8 cellular contexts compared by ENCODE assay signal in genomic region chr9:18255158-18255629, GRCh38.
DNase-seq lines count a peak whose midpoint lies in the region; ATAC-seq, FAIRE-seq and TF ChIP-seq lines count a peak whose summit lies in the region.

No MANE protein-coding gene starts in this region.

- TF ChIP-seq CTCF in foreskin fibroblast (IDR thresholded peaks at IDR 0.05; ENCODE audit: low read depth, low read length) (peak; percentile 73), testis (IDR thresholded peaks at IDR 0.05) (peak; percentile 85 to 99 (median 94))

- H3K4me1 ChIP-seq in testis = peaks cover 4% of the 10 kb centered on the region

- 1% methylated on average over 9 of the region's 9 CpGs for WGBS in testis, 2 donors

- H3K27ac ChIP-seq in testis = no peak overlapping the region

- H3K27me3 Mint-ChIP-seq in activated T-helper 1 cell treated with anti-CD3 and anti-CD28 coated beads, Interleukin-12 subunit alpha, Interleukin-12 subunit beta, Interleukin-2, Interleukin-4 antibody, amounts not matched to agents 30 ng/mL and 10 ng/mL and 1 ng/mL, durations not matched to agents 14 hours and 24 hours and 36 hours (ENCODE audit: insufficient read depth) = peaks cover 9% of the 10 kb centered on the region

- FAIRE-seq in RCC 7860 (lab: Jason Lieb, UNC) = peak; percentile 60

- no peak for TF ChIP-seq POLR2A in testis (IDR thresholded peaks at IDR 0.05)

- in situ Hi-C loops in KBM-7 (cut with MboI; ENCODE audit: low pct_unique_long_range_greater_than_20kb, low sequenced_read_pairs) = no loop called here

- intact Hi-C loops in activated T-helper 1 cell treated with anti-CD3 and anti-CD28 coated beads, Interleukin-12 subunit alpha, Interleukin-12 subunit beta, Interleukin-2, Interleukin-4 antibody, amounts not matched to agents 30 ng/mL and 10 ng/mL and 1 ng/mL, durations not matched to agents 14 hours and 24 hours and 36 hours (cut with micrococcal nuclease) = loop anchor here (1.0 to 10.0 kb wide), 4 partner anchors 187 to 1202 kb away; no protein-coding TSS in a partner anchor
- intact Hi-C loops in testis (cut with DNase I; ENCODE audit: low total_unique reads) = no loop called here

- no peaks in the 10 kb centered on the region for H3K36me3 ChIP-seq in testis (ENCODE audit: low read depth, missing control alignments)

- no peak overlapping the region for H3K4me3 Mint-ChIP-seq in activated T-helper 1 cell treated with anti-CD3 and anti-CD28 coated beads, Interleukin-12 subunit alpha, Interleukin-12 subunit beta, Interleukin-2, Interleukin-4 antibody, amounts not matched to agents 30 ng/mL and 10 ng/mL and 1 ng/mL, durations not matched to agents 14 hours and 24 hours and 36 hours

- no peaks in the 10 kb centered on the region for H3K36me3 Mint-ChIP-seq in activated T-helper 1 cell treated with anti-CD3 and anti-CD28 coated beads, Interleukin-12 subunit alpha, Interleukin-12 subunit beta, Interleukin-2, Interleukin-4 antibody, amounts not matched to agents 30 ng/mL and 10 ng/mL and 1 ng/mL, durations not matched to agents 14 hours and 24 hours and 36 hours (ENCODE audit: low read depth)

- peak; percentile 84 for DNase-seq in EH (ENCODE audit: low read depth)
- peak; percentile 63 for DNase-seq in KBM-7
- DNase-seq in RCC 7860 (ENCODE audit: low spot score) = peak; percentile 55
- peak; percentile 48 for DNase-seq in activated T-helper 1 cell treated with anti-CD3 and anti-CD28 coated beads, Interleukin-12 subunit alpha, Interleukin-12 subunit beta, Interleukin-2, Interleukin-4 antibody, amounts not matched to agents 30 ng/mL and 10 ng/mL and 1 ng/mL, durations not matched to agents 14 hours and 24 hours and 36 hours (ENCODE audit: low spot score)
- DNase-seq in foreskin fibroblast = peak; percentile 76 to 93
- DNase-seq in non-pigmented ciliary epithelial cell (ENCODE audit: low read depth) = peak; percentile 60
- peak; percentile 88 for DNase-seq in testis

- H3K27ac Mint-ChIP-seq in activated T-helper 1 cell treated with anti-CD3 and anti-CD28 coated beads, Interleukin-12 subunit alpha, Interleukin-12 subunit beta, Interleukin-2, Interleukin-4 antibody, amounts not matched to agents 30 ng/mL and 10 ng/mL and 1 ng/mL, durations not matched to agents 14 hours and 24 hours and 36 hours = no peak overlapping the region

- H3K9me3 ChIP-seq in testis = no peaks in the 10 kb centered on the region

- peak; percentile 71 for ATAC-seq in GM21737 (IDR thresholded peaks at IDR 0.05; ENCODE audit: unreplicated experiment)

- H3K4me1 Mint-ChIP-seq in activated T-helper 1 cell treated with anti-CD3 and anti-CD28 coated beads, Interleukin-12 subunit alpha, Interleukin-12 subunit beta, Interleukin-2, Interleukin-4 antibody, amounts not matched to agents 30 ng/mL and 10 ng/mL and 1 ng/mL, durations not matched to agents 14 hours and 24 hours and 36 hours (ENCODE audit: low read depth) = no peaks in the 10 kb centered on the region

- H3K4me3 ChIP-seq in foreskin fibroblast (ENCODE audit: low read depth in 1 of 2, low read length in 2 of 2) = no peak overlapping the region
- H3K4me3 ChIP-seq in testis = no peak overlapping the region

- H3K27me3 ChIP-seq in testis = no peaks in the 10 kb centered on the region

- H3K9me3 Mint-ChIP-seq in activated T-helper 1 cell treated with anti-CD3 and anti-CD28 coated beads, Interleukin-12 subunit alpha, Interleukin-12 subunit beta, Interleukin-2, Interleukin-4 antibody, amounts not matched to agents 30 ng/mL and 10 ng/mL and 1 ng/mL, durations not matched to agents 14 hours and 24 hours and 36 hours = no peaks in the 10 kb centered on the region
